ENCODE assay signal across 8 cellular contexts in genomic region chr17:1716912-1717695, GRCh38. TPM values are rescaled to one million over a fixed set of nuclear protein-coding genes. Genes with fewer than 3 reads are reported as not detected.
DNase-seq lines count a peak whose midpoint lies in the region; ATAC-seq and TF ChIP-seq lines count a peak whose summit lies in the region.

No MANE protein-coding gene starts in this region.

- peaks cover 22% of the 10 kb centered on the region for H3K36me3 ChIP-seq in ACC112 (ENCODE audit: insufficient read depth, low read length)
- no peaks in the 10 kb centered on the region for H3K36me3 ChIP-seq in smooth muscle cell (ENCODE audit: low read depth)

- H3K9me3 Mint-ChIP-seq in WTC11 (no peaks in the 10 kb centered on the region), immature natural killer cell (no peaks in the 10 kb centered on the region)

- H3K4me1 ChIP-seq in ACC112 (ENCODE audit: control insufficient read depth, insufficient read depth, low read length, unreplicated experiment) (peaks cover 34% of the 10 kb centered on the region), smooth muscle cell (ENCODE audit: low read depth) (peaks cover 21% of the 10 kb centered on the region)

- H3F3A ChIP-seq in smooth muscle cell (ENCODE audit: low read depth): peaks cover 36% of the 10 kb centered on the region

- no peaks in the 10 kb centered on the region for H3K36me3 Mint-ChIP-seq in WTC11
- peaks cover 1 to 14% (median 5%) of the 10 kb centered on the region in 3 donors for H3K36me3 Mint-ChIP-seq in immature natural killer cell

- H3K79me2 ChIP-seq in ACC112 (ENCODE audit: control insufficient read depth, insufficient read depth, low read length, unreplicated experiment) (peaks cover 33% of the 10 kb centered on the region), smooth muscle cell (ENCODE audit: low read depth) (peaks cover 37% of the 10 kb centered on the region)

- peak overlapping the region; percentile 85 for H3K4me2 ChIP-seq in smooth muscle cell

- H3K4me3 Mint-ChIP-seq in WTC11: peak overlapping the region; percentile 93
- H3K4me3 Mint-ChIP-seq in immature natural killer cell: peak overlapping the region; percentile 93 to 98 (median 96)

- no peaks in the 10 kb centered on the region for H3K27me3 Mint-ChIP-seq in WTC11 (ENCODE audit: low read depth)
- peaks cover 9 to 24% (median 11%) of the 10 kb centered on the region in 3 donors for H3K27me3 Mint-ChIP-seq in immature natural killer cell (ENCODE audit: low read depth in 3 of 3)

- H3K27me3 ChIP-seq in ACC112 (ENCODE audit: insufficient read depth, low read length): no peaks in the 10 kb centered on the region
- H3K27me3 ChIP-seq in smooth muscle cell (ENCODE audit: low read depth): no peaks in the 10 kb centered on the region

- H3K4me1 Mint-ChIP-seq in WTC11 (peaks cover 22% of the 10 kb centered on the region), immature natural killer cell (peaks cover 36 to 37% of the 10 kb centered on the region in 2 donors)

- H3K4me3 ChIP-seq in ACC112 (ENCODE audit: low read depth, low read length) (peak overlapping the region; percentile 83), smooth muscle cell (peak overlapping the region; percentile 60)

- H3K9ac ChIP-seq in smooth muscle cell (ENCODE audit: low read depth): peak overlapping the region; percentile 94

- POLR2A ChIA-PET in WTC11 (lab: Charles Lee): interaction anchor here (0.5 to 2.2 kb wide), 24 partner anchors 8 to 766 kb away, joined by 3 to 17 read pairs (median 3); partner anchors contain the start of genes RILP, SCARF1, SERPINF1 and SMYD4

- DNase-seq in NCI-H2227 (lab: John Stamatoyannopoulos, UW; ENCODE audit: unreplicated experiment) (peak; percentile 93), WTC11 (ENCODE audit: low spot score) (peak; percentile 92), caudate nucleus (lab: John Stamatoyannopoulos, UW) (peak; percentile 52 to 97 (median 88)), immature natural killer cell (peak; percentile 88 to 89 (median 89)), smooth muscle cell (lab: John Stamatoyannopoulos, UW; ENCODE audit: unreplicated experiment) (peak; percentile 66)

- CTCF ChIA-PET in WTC11 (lab: Charles Lee): interaction anchor here (0.6 to 5.7 kb wide), 28 partner anchors 9 to 528 kb away, joined by 3 to 64 read pairs (median 4); partner anchors contain the start of genes HIC1, RILP, RTN4RL1 and SERPINF1

- peak; percentile 37 for ATAC-seq in GM18870 (IDR thresholded peaks at IDR 0.05; ENCODE audit: unreplicated experiment)
- ATAC-seq in HG03135 (IDR thresholded peaks at IDR 0.05; ENCODE audit: unreplicated experiment): peak; percentile 46
- peak; percentile 58 for ATAC-seq in WTC11

- peak overlapping the region; percentile 62 for H2AFZ ChIP-seq in ACC112 (ENCODE audit: low read length, unreplicated experiment)
- no peak overlapping the region for H2AFZ ChIP-seq in smooth muscle cell (ENCODE audit: low read depth)

- peak overlapping the region; percentile 99 for H3K27ac ChIP-seq in ACC112 (ENCODE audit: low read depth, low read length)
- peak overlapping the region; percentile 99 for H3K27ac ChIP-seq in caudate nucleus (ENCODE audit: low read depth, low read length)
- H3K27ac ChIP-seq in smooth muscle cell (ENCODE audit: low read depth): peak overlapping the region; percentile 98

- H4K20me1 ChIP-seq in smooth muscle cell (ENCODE audit: low read depth): peaks cover 38% of the 10 kb centered on the region

- WGBS in smooth muscle cell (ENCODE audit: low lambda C conversion rate): 3% methylated on average over 13 of the region's 13 CpGs

- TF ChIP-seq CTCF in WTC11 (IDR thresholded peaks at IDR 0.05): no peak
- no peak for TF ChIP-seq CTCF in smooth muscle cell (IDR thresholded peaks at IDR 0.05; ENCODE audit: borderline replicate concordance, insufficient read depth, poor library complexity, severe bottlenecking)

- H3K27ac Mint-ChIP-seq in WTC11 (peak overlapping the region; percentile 99), immature natural killer cell (peak overlapping the region; percentile 96 to 99 (median 98))

- H3K9me3 ChIP-seq in smooth muscle cell (replicated peaks; ENCODE audit: low read depth): no peaks in the 10 kb centered on the region

TF ChIP-seq in WTC11, 78 proteins besides CTCF, POLR2A, EP300 and RAD21 (continues in another document):
- TF ChIP-seq MLX (CRISPR knock-in tag; IDR thresholded peaks at IDR 0.05) (no peak), ZNF416 (CRISPR knock-in tag; IDR thresholded peaks at IDR 0.05) (no peak), ZNF423 (CRISPR knock-in tag; IDR thresholded peaks at IDR 0.05) (no peak), JAZF1 (CRISPR knock-in tag; IDR thresholded peaks at IDR 0.05) (no peak), NR2C2 (CRISPR knock-in tag; IDR thresholded peaks at IDR 0.05) (no peak), ARID4B (CRISPR knock-in tag; IDR thresholded peaks at IDR 0.05; ENCODE audit: borderline replicate concordance) (0 out of 2 replicates have a peak, but pooled peaks have one; percentile 13), SOX15 (CRISPR knock-in tag; IDR thresholded peaks at IDR 0.05) (no peak), ESRRA (CRISPR knock-in tag; IDR thresholded peaks at IDR 0.05; ENCODE audit: borderline replicate concordance) (no peak), NR3C1 (CRISPR knock-in tag; conservative IDR thresholded peaks at IDR 0.05; ENCODE audit: low read depth) (no peak), ZNF138 (CRISPR knock-in tag; conservative IDR thresholded peaks at IDR 0.05) (no peak), SMAD4 (CRISPR knock-in tag; IDR thresholded peaks at IDR 0.05) (no peak), NFATC4 (CRISPR knock-in tag; IDR thresholded peaks at IDR 0.05) (no peak), SP1 (CRISPR knock-in tag; conservative IDR thresholded peaks at IDR 0.05) (peak; percentile 59), OVOL2 (CRISPR knock-in tag; IDR thresholded peaks at IDR 0.05; ENCODE audit: borderline replicate concordance) (no peak)

RNA-seq across cellular contexts. Expression of gene TLCD2, which starts 6.9 kb away (rescaled TPM):
- 1.4 to 1.9 TPM (median 1.4 TPM) in 3 replicates for total RNA-seq in WTC11 (2021)
- under 1 TPM in 1 of 3 donors, not detected in 2; 0.04 TPM for polyA plus RNA-seq in immature natural killer cell
- total RNA-seq in smooth muscle cell: 2.5 and 3.4 TPM in 2 replicates
- polyA plus RNA-seq in smooth muscle cell: 1.9 and 3.6 TPM in 2 replicates

RNA-seq across cellular contexts. Expression of gene WDR81, which starts 7.4 kb away (rescaled TPM):
- 14.0 to 16.4 TPM (median 15.1 TPM) in 3 replicates for total RNA-seq in WTC11 (2021)
- polyA plus RNA-seq in immature natural killer cell: 10 to 100 TPM in 1 of 3 donors, 1 to 10 TPM in 2; 5.8 to 27.2 (median 6.4) TPM
- total RNA-seq in smooth muscle cell: 5.6 and 5.7 TPM in 2 replicates
- polyA plus RNA-seq in smooth muscle cell: 9.7 TPM in 2 replicates

RNA-seq across cellular contexts. Expression of gene SERPINF2, which starts 25.6 kb away (rescaled TPM):
- total RNA-seq in WTC11 (2021) (1.6 to 2.7 TPM (median 2.1 TPM) in 3 replicates), smooth muscle cell (0.18 and 0.36 TPM in 2 replicates)
- polyA plus RNA-seq in immature natural killer cell (under 1 TPM in 1 of 3 donors, not detected in 2; 0.76 TPM), smooth muscle cell (0.22 and 0.66 TPM in 2 replicates)

RNA-seq across cellular contexts. Expression of gene PRPF8, which starts 32.4 kb away (rescaled TPM):
- total RNA-seq in WTC11 (2021) (323 to 388 TPM (median 328 TPM) in 3 replicates), smooth muscle cell (99.7 and 111 TPM in 2 replicates)
- polyA plus RNA-seq in immature natural killer cell (100 to 1,000 TPM in 1 of 3 donors, 10 to 100 TPM in 2; 57.0 to 198 (median 84.1) TPM), smooth muscle cell (129 and 135 TPM in 2 replicates)

RNA-seq across cellular contexts. Expression of gene SERPINF1, which starts 44.8 kb away (rescaled TPM):
- 16.7 to 26.2 TPM (median 22.1 TPM) in 3 replicates for total RNA-seq in WTC11 (2021)
- polyA plus RNA-seq in immature natural killer cell: 1 to 10 TPM; 2.1 to 9.6 (median 3.3) TPM
- 645 and 778 TPM in 2 replicates for total RNA-seq in smooth muscle cell
- 370 and 498 TPM in 2 replicates for polyA plus RNA-seq in smooth muscle cell

Comparison
In these comparisons a context has a peak if more than half of its experiments do, and no peak if none do; other contexts are left out.
1. Peak in every context shown above with its lines: DNase-seq, ATAC-seq, H3K4me3 ChIP-seq and H3K27ac ChIP-seq.